ENCODE assay signal across 16 cellular contexts in genomic region chr10:101284171-101285092, GRCh38. TPM values are rescaled to one million over a fixed set of nuclear protein-coding genes. Genes with fewer than 3 reads are reported as not detected.
DNase-seq lines count a peak whose midpoint lies in the region; ATAC-seq, FAIRE-seq and TF ChIP-seq lines count a peak whose summit lies in the region.
"Had no signal": no experiment of that assay in that cellular context is flagged by ENCODE, and none has a peak within 500 bp of the region (broad histone marks: within the 10 kb centered on the region; RNA-seq: fewer than 3 reads in every experiment).

No MANE protein-coding gene starts in this region.

- TF ChIP-seq RAD21 in neural cell (conservative IDR thresholded peaks at IDR 0.05) = no peak

- dilution Hi-C loops in endothelial cell of umbilical vein (cut with MboI; ENCODE audit: extremely low pct_ligation_motif_present, low sequenced_read_pairs) = no loop called here

- DNase-seq in CD8-positive, alpha-beta T cell = no peak
- DNase-seq in endothelial cell of umbilical vein (ENCODE audit: low read depth, low spot score) = no peak
- no peak for DNase-seq in T-helper 2 cell treated with Interferon-gamma antibody and Interleukin-4, amounts not matched to agents 5 μg/mL and 100 μg/mL, for 36 hours (ENCODE audit: low spot score)
- DNase-seq in activated CD8-positive, alpha-beta T cell treated with anti-CD3 and anti-CD28 coated beads for 36 hours = no peak
- no peak for DNase-seq in activated CD4-positive, alpha-beta memory T cell treated with anti-CD3 and anti-CD28 coated beads for 36 hours
- DNase-seq: activated naive CD4-positive, alpha-beta T cell treated with anti-CD3 and anti-CD28 coated beads for 36 hours; CD4-positive, CD25-positive, alpha-beta regulatory T cell; colonic mucosa; foreskin melanocyte; HCEC 1CT; sigmoid colon had no signal

- intact Hi-C loops in CD8-positive, alpha-beta T cell (cut with DNase I, micrococcal nuclease) = no loop called here
- intact Hi-C loops in endothelial cell of umbilical vein (cut with micrococcal nuclease) = no loop called here
- intact Hi-C loops in activated CD8-positive, alpha-beta T cell treated with anti-CD3 and anti-CD28 coated beads for 36 hours (cut with micrococcal nuclease) = no loop called here
- intact Hi-C loops in activated CD4-positive, alpha-beta memory T cell treated with anti-CD3 and anti-CD28 coated beads for 36 hours (cut with micrococcal nuclease) = no loop called here

- no TSS peak for BruUV-seq in endothelial cell of umbilical vein (replicated peaks; lab: Mats Ljungman, UMichigan)

- H3K27me3 ChIP-seq in CD8-positive, alpha-beta T cell (ENCODE audit: insufficient read depth, low read length) = peaks cover 25% of the 10 kb centered on the region
- H3K27me3 ChIP-seq in KMS-11 (ENCODE audit: insufficient read depth, low read depth) = no peaks in the 10 kb centered on the region
- H3K27me3 ChIP-seq in endothelial cell of umbilical vein (ENCODE audit: control insufficient read depth in 2 of 2, insufficient read depth in 2 of 2, low read length in 2 of 2) = peaks cover 64 to 65% of the 10 kb centered on the region in 2 experiments
- peaks cover 77% of the 10 kb centered on the region for H3K27me3 ChIP-seq in neural cell (ENCODE audit: insufficient read depth, low read depth, low read length)
- H3K27me3 ChIP-seq: SJCRH30 had no signal

- H3K4me3 ChIP-seq in CD8-positive, alpha-beta T cell (ENCODE audit: low read depth, low read length) = no peak overlapping the region
- H3K4me3 ChIP-seq in KMS-11 (IDR thresholded peaks at IDR 0.05; ENCODE audit: insufficient read depth, low read depth, low read length) (no peak overlapping the region), endothelial cell of umbilical vein (replicated peaks in 1 of 3; ENCODE audit: insufficient read depth in 1 of 3, low read depth in 1 of 3, low read length in 3 of 3) (no peak overlapping the region), neural cell (ENCODE audit: low read length) (peak overlapping the region; percentile 46)
- H3K4me3 ChIP-seq: colonic mucosa, lung, SJCRH30 had no signal

- H3K27ac Mint-ChIP-seq in CD8-positive, alpha-beta T cell = no peak overlapping the region
- no peak overlapping the region for H3K27ac Mint-ChIP-seq in T-helper 2 cell treated with Interferon-gamma antibody and Interleukin-4, amounts not matched to agents 5 μg/mL and 100 μg/mL, for 36 hours
- no peak overlapping the region for H3K27ac Mint-ChIP-seq in activated CD8-positive, alpha-beta T cell treated with anti-CD3 and anti-CD28 coated beads for 36 hours
- no peak overlapping the region for H3K27ac Mint-ChIP-seq in activated CD4-positive, alpha-beta memory T cell treated with anti-CD3 and anti-CD28 coated beads for 36 hours
- H3K27ac Mint-ChIP-seq: activated naive CD4-positive, alpha-beta T cell treated with anti-CD3 and anti-CD28 coated beads for 36 hours; CD4-positive, CD25-positive, alpha-beta regulatory T cell had no signal

- no peaks in the 10 kb centered on the region for H3K36me3 Mint-ChIP-seq in CD8-positive, alpha-beta T cell
- H3K36me3 Mint-ChIP-seq in T-helper 2 cell treated with Interferon-gamma antibody and Interleukin-4, amounts not matched to agents 5 μg/mL and 100 μg/mL, for 36 hours (ENCODE audit: low read depth) = no peaks in the 10 kb centered on the region
- H3K36me3 Mint-ChIP-seq in activated CD8-positive, alpha-beta T cell treated with anti-CD3 and anti-CD28 coated beads for 36 hours (ENCODE audit: low read depth) = no peaks in the 10 kb centered on the region
- H3K36me3 Mint-ChIP-seq in activated CD4-positive, alpha-beta memory T cell treated with anti-CD3 and anti-CD28 coated beads for 36 hours = no peaks in the 10 kb centered on the region
- H3K36me3 Mint-ChIP-seq: CD4-positive, CD25-positive, alpha-beta regulatory T cell had no signal

- H4K20me1 ChIP-seq in KMS-11 (ENCODE audit: insufficient read depth) (no peaks in the 10 kb centered on the region), endothelial cell of umbilical vein (replicated peaks; ENCODE audit: control insufficient read depth, extremely low read depth, insufficient read depth, low read length) (no peaks in the 10 kb centered on the region), neural cell (ENCODE audit: insufficient read depth) (no peaks in the 10 kb centered on the region)

- H3F3A ChIP-seq in neural cell (ENCODE audit: insufficient read depth, low read length, poor library complexity, severe bottlenecking) = no peaks in the 10 kb centered on the region

- H3K27ac ChIP-seq in CD8-positive, alpha-beta T cell (ENCODE audit: low read depth, low read length) = no peak overlapping the region
- H3K27ac ChIP-seq in KMS-11 (no peak overlapping the region), endothelial cell of umbilical vein (ENCODE audit: insufficient read depth, low read depth, low read length) (no peak overlapping the region), neural cell (ENCODE audit: low read length) (no peak overlapping the region)
- H3K27ac ChIP-seq: colonic mucosa, sigmoid colon, SJCRH30 had no signal

- no peak overlapping the region for H3K9ac ChIP-seq in KMS-11
- H3K9ac ChIP-seq in endothelial cell of umbilical vein (replicated peaks; ENCODE audit: extremely low read depth, insufficient read depth, low read length) = no peak overlapping the region
- H3K9ac ChIP-seq in neural cell (ENCODE audit: low read length) = peak overlapping the region; percentile 23

- H3K27me3 Mint-ChIP-seq in CD8-positive, alpha-beta T cell (ENCODE audit: low read depth) = peaks cover 69% of the 10 kb centered on the region
- H3K27me3 Mint-ChIP-seq in T-helper 2 cell treated with Interferon-gamma antibody and Interleukin-4, amounts not matched to agents 5 μg/mL and 100 μg/mL, for 36 hours (ENCODE audit: low read depth) = peaks cover 66% of the 10 kb centered on the region
- peaks cover 62% of the 10 kb centered on the region for H3K27me3 Mint-ChIP-seq in activated CD8-positive, alpha-beta T cell treated with anti-CD3 and anti-CD28 coated beads for 36 hours
- peaks cover 58% of the 10 kb centered on the region for H3K27me3 Mint-ChIP-seq in activated CD4-positive, alpha-beta memory T cell treated with anti-CD3 and anti-CD28 coated beads for 36 hours

- H3K9me3 ChIP-seq in CD8-positive, alpha-beta T cell (ENCODE audit: low read length) = no peaks in the 10 kb centered on the region
- H3K9me3 ChIP-seq in endothelial cell of umbilical vein (replicated peaks; ENCODE audit: control insufficient read depth, insufficient read depth, low read length) (no peaks in the 10 kb centered on the region), neural cell (ENCODE audit: low read length) (no peaks in the 10 kb centered on the region)
- H3K9me3 ChIP-seq: colonic mucosa, sigmoid colon, SJCRH30 had no signal

- H3K4me3 Mint-ChIP-seq in CD8-positive, alpha-beta T cell = peak overlapping the region; percentile 39
- no peak overlapping the region for H3K4me3 Mint-ChIP-seq in T-helper 2 cell treated with Interferon-gamma antibody and Interleukin-4, amounts not matched to agents 5 μg/mL and 100 μg/mL, for 36 hours
- H3K4me3 Mint-ChIP-seq in activated CD8-positive, alpha-beta T cell treated with anti-CD3 and anti-CD28 coated beads for 36 hours = no peak overlapping the region
- H3K4me3 Mint-ChIP-seq in activated CD4-positive, alpha-beta memory T cell treated with anti-CD3 and anti-CD28 coated beads for 36 hours = no peak overlapping the region
- H3K4me3 Mint-ChIP-seq: activated naive CD4-positive, alpha-beta T cell treated with anti-CD3 and anti-CD28 coated beads for 36 hours; CD4-positive, CD25-positive, alpha-beta regulatory T cell had no signal

- no peaks in the 10 kb centered on the region for H3K79me2 ChIP-seq in KMS-11 (ENCODE audit: insufficient read depth, low read depth)
- H3K79me2 ChIP-seq in endothelial cell of umbilical vein (ENCODE audit: control insufficient read depth, insufficient read depth, low read length) = no peaks in the 10 kb centered on the region
- H3K79me2 ChIP-seq in neural cell (replicated peaks; ENCODE audit: insufficient read depth, low read length) = no peaks in the 10 kb centered on the region

- no peak for ATAC-seq in CD8-positive, alpha-beta T cell
- no peak for ATAC-seq in HG03139 (IDR thresholded peaks at IDR 0.05; ENCODE audit: unreplicated experiment)
- no peak for ATAC-seq in activated CD8-positive, alpha-beta T cell treated with anti-CD3 and anti-CD28 coated beads for 36 hours

- no peak for TF ChIP-seq CTCF in CD8-positive, alpha-beta T cell (IDR thresholded peaks at IDR 0.05)
- TF ChIP-seq CTCF in KMS-11 (conservative IDR thresholded peaks at IDR 0.05; ENCODE audit: low read depth, low read length) = no peak
- TF ChIP-seq CTCF in endothelial cell of umbilical vein (IDR thresholded peaks at IDR 0.05; ENCODE audit: extremely low read depth in 1 of 2, insufficient read depth in 1 of 2, low read depth in 1 of 2, low read length in 2 of 2) = no peak
- TF ChIP-seq CTCF in neural cell (IDR thresholded peaks at IDR 0.05; ENCODE audit: poor library complexity, severe bottlenecking) = no peak
- TF ChIP-seq CTCF in activated CD8-positive, alpha-beta T cell treated with anti-CD3 and anti-CD28 coated beads for 36 hours (IDR thresholded peaks at IDR 0.05) = no peak

- H3K4me1 ChIP-seq in CD8-positive, alpha-beta T cell (ENCODE audit: insufficient read depth, low read length) = peaks cover 5% of the 10 kb centered on the region
- H3K4me1 ChIP-seq in KMS-11 (ENCODE audit: low read depth, poor library complexity, severe bottlenecking) = peaks cover 48% of the 10 kb centered on the region
- H3K4me1 ChIP-seq in endothelial cell of umbilical vein (ENCODE audit: control insufficient read depth, extremely low read depth, insufficient read depth, low read length) = no peaks in the 10 kb centered on the region
- H3K4me1 ChIP-seq: colonic mucosa had no signal

- H3K9me1 ChIP-seq in endothelial cell of umbilical vein (replicated peaks; ENCODE audit: control insufficient read depth, extremely low read depth, insufficient read depth, low read length) = no peaks in the 10 kb centered on the region

- no peaks in the 10 kb centered on the region for H3K9me2 ChIP-seq in neural cell (ENCODE audit: insufficient read depth, low read length)

- POLR2A ChIA-PET in CD8-positive, alpha-beta T cell (lab: Charles Lee) = no interaction called here
- POLR2A ChIA-PET in endothelial cell of umbilical vein (lab: Charles Lee) = no interaction called here
- POLR2A ChIA-PET in activated CD8-positive, alpha-beta T cell treated with anti-CD3 and anti-CD28 coated beads for 36 hours (lab: Charles Lee) = no interaction called here
- POLR2A ChIA-PET in activated CD4-positive, alpha-beta memory T cell treated with anti-CD3 and anti-CD28 coated beads for 36 hours (lab: Charles Lee) = interaction anchor here (0.5 kb wide), 1 partner anchor 306 kb away, joined by 3 read pairs; no protein-coding TSS in a partner anchor

- no peak for TF ChIP-seq POLR2A in endothelial cell of umbilical vein (IDR thresholded peaks at IDR 0.05; ENCODE audit: low read depth, low read length)

- no peak for TF ChIP-seq EP300 in neural cell (conservative IDR thresholded peaks at IDR 0.05; ENCODE audit: poor library complexity, severe bottlenecking)

- no peaks in the 10 kb centered on the region for H3K36me3 ChIP-seq in CD8-positive, alpha-beta T cell (ENCODE audit: insufficient read depth, low read length)
- no peaks in the 10 kb centered on the region for H3K36me3 ChIP-seq in KMS-11 (ENCODE audit: insufficient read depth)
- H3K36me3 ChIP-seq in endothelial cell of umbilical vein (ENCODE audit: control insufficient read depth in 2 of 2, extremely low read depth in 1 of 2, insufficient read depth in 2 of 2, low read length in 2 of 2) = no peaks in the 10 kb centered on the region
- H3K36me3 ChIP-seq in neural cell (ENCODE audit: insufficient read depth, low read length) = no peaks in the 10 kb centered on the region
- H3K36me3 ChIP-seq: colonic mucosa, sigmoid colon, SJCRH30 had no signal

- H3K4me2 ChIP-seq in KMS-11 (no peak overlapping the region; the same call in 1 of the 2 replicates), endothelial cell of umbilical vein (ENCODE audit: insufficient read depth, low read length) (no peak overlapping the region), neural cell (ENCODE audit: low read length) (no peak overlapping the region)

- FAIRE-seq in endothelial cell of umbilical vein (lab: Jason Lieb, UNC) = no peak

- CTCF ChIA-PET in CD8-positive, alpha-beta T cell (lab: Charles Lee) = interaction anchor here (1.3 kb wide), 1 partner anchor 69 kb away, joined by 3 read pairs; no protein-coding TSS in a partner anchor
- CTCF ChIA-PET in endothelial cell of umbilical vein (lab: Charles Lee) = interaction anchor here (0.6 to 2.5 kb wide), 4 partner anchors 12 to 183 kb away, joined by 3 to 10 read pairs (median 6); no protein-coding TSS in a partner anchor
- CTCF ChIA-PET in activated CD8-positive, alpha-beta T cell treated with anti-CD3 and anti-CD28 coated beads for 36 hours (lab: Charles Lee) = interaction anchor here (1.3 to 1.9 kb wide), 2 partner anchors 14 to 46 kb away, joined by 3 to 6 read pairs; no protein-coding TSS in a partner anchor
- CTCF ChIA-PET in activated CD4-positive, alpha-beta memory T cell treated with anti-CD3 and anti-CD28 coated beads for 36 hours (lab: Charles Lee) = interaction anchor here (1.0 kb wide), 2 partner anchors 11 to 17 kb away, joined by 3 to 4 read pairs; no protein-coding TSS in a partner anchor

- no peaks in the 10 kb centered on the region for H3K9me3 Mint-ChIP-seq in CD8-positive, alpha-beta T cell
- H3K9me3 Mint-ChIP-seq in T-helper 2 cell treated with Interferon-gamma antibody and Interleukin-4, amounts not matched to agents 5 μg/mL and 100 μg/mL, for 36 hours = no peaks in the 10 kb centered on the region
- no peaks in the 10 kb centered on the region for H3K9me3 Mint-ChIP-seq in activated CD8-positive, alpha-beta T cell treated with anti-CD3 and anti-CD28 coated beads for 36 hours
- no peaks in the 10 kb centered on the region for H3K9me3 Mint-ChIP-seq in activated CD4-positive, alpha-beta memory T cell treated with anti-CD3 and anti-CD28 coated beads for 36 hours
- H3K9me3 Mint-ChIP-seq: activated naive CD4-positive, alpha-beta T cell treated with anti-CD3 and anti-CD28 coated beads for 36 hours had no signal

- peak overlapping the region; percentile 79 for H2AFZ ChIP-seq in KMS-11 (ENCODE audit: low read depth)
- no peak overlapping the region for H2AFZ ChIP-seq in endothelial cell of umbilical vein (ENCODE audit: low read depth, low read length)
- no peak overlapping the region for H2AFZ ChIP-seq in neural cell (ENCODE audit: low read depth, low read length)

- peaks cover 11% of the 10 kb centered on the region for H3K4me1 Mint-ChIP-seq in CD8-positive, alpha-beta T cell (ENCODE audit: low read depth)
- H3K4me1 Mint-ChIP-seq in T-helper 2 cell treated with Interferon-gamma antibody and Interleukin-4, amounts not matched to agents 5 μg/mL and 100 μg/mL, for 36 hours (ENCODE audit: low read depth) = no peaks in the 10 kb centered on the region
- H3K4me1 Mint-ChIP-seq in activated CD8-positive, alpha-beta T cell treated with anti-CD3 and anti-CD28 coated beads for 36 hours (ENCODE audit: low read depth) = peaks cover 7% of the 10 kb centered on the region
- H3K4me1 Mint-ChIP-seq in activated CD4-positive, alpha-beta memory T cell treated with anti-CD3 and anti-CD28 coated beads for 36 hours (ENCODE audit: low read depth) = peaks cover 5% of the 10 kb centered on the region

RNA-seq across cellular contexts. Expression of gene LBX1, which starts 55.2 kb away (rescaled TPM):
- total RNA-seq in CD8-positive, alpha-beta T cell = not detected
- not detected in 2 replicates for total RNA-seq in endothelial cell of umbilical vein
- polyA plus RNA-seq in endothelial cell of umbilical vein (not detected in 2 replicates), neural cell (0.08 TPM in 1 of 2 replicates, not detected in the other)
- not detected in 2 replicates for polyA plus RNA-seq in endothelial cell of umbilical vein (2011; cell fraction: cytosol; rRNA removed)
- polyA plus RNA-seq in endothelial cell of umbilical vein (2011; cell fraction: nucleus; rRNA removed) = not detected in 2 replicates
- not detected in 2 replicates for polyA plus RNA-seq in endothelial cell of umbilical vein (2012)
- polyA minus RNA-seq in endothelial cell of umbilical vein (not detected in 2 replicates), neural cell (not detected in 2 replicates)
- polyA minus RNA-seq in endothelial cell of umbilical vein (2011; cell fraction: cytosol; rRNA and poly(A)+ RNA removed) = not detected
- polyA minus RNA-seq in endothelial cell of umbilical vein (2011; cell fraction: nucleus; rRNA and poly(A)+ RNA removed) = not detected in 2 replicates
- total RNA-seq in activated CD8-positive, alpha-beta T cell treated with anti-CD3 and anti-CD28 coated beads for 36 hours = not detected
- not detected for total RNA-seq in activated CD4-positive, alpha-beta memory T cell treated with anti-CD3 and anti-CD28 coated beads for 36 hours
- total RNA-seq: activated naive CD4-positive, alpha-beta T cell treated with anti-CD3 and anti-CD28 coated beads for 36 hours; CD4-positive, CD25-positive, alpha-beta regulatory T cell; colonic mucosa; sigmoid colon had no signal
- polyA plus RNA-seq: CD4-positive, CD25-positive, alpha-beta regulatory T cell; sigmoid colon had no signal
